13 cellular contexts compared by ENCODE assay signal in the genomic region with DNA sequence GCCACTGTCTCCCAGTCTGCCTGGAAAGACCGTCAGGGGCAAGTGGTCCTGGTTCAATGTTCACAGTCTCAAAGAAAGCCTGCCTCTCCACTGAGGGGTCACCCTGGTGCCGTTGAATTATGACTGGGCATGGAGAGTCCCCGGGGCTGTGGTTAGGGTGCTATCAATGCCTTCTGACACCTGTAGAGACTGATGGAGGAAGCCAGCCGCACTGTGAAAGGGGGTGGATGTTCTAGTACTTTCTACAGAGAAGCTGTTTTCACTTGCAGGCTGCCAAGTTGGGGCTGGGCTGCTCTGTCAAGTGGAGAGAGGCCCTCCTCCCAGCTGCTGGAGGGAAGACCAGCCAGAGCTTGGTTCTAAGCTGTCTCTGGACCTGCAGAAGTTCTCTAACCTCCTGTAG.
A peak's percentile ranks its signal among the peaks of the same experiment; 100 is the strongest.
DNase-seq lines count a peak whose midpoint lies in the region; ATAC-seq, FAIRE-seq and TF ChIP-seq lines count a peak whose summit lies in the region.
"Had no signal": no experiment of that assay in that cellular context is flagged by ENCODE, and none has a peak within 500 bp of the region (broad histone marks: within the 10 kb centered on the region; RNA-seq: fewer than 3 reads in every experiment).

No MANE protein-coding gene starts in this region.

- H3K4me1 ChIP-seq in GM12878 (ENCODE audit: control insufficient read depth, insufficient read depth, low read length) (peaks cover 46% of the 10 kb centered on the region), testis (no peaks in the 10 kb centered on the region)
- H3K4me1 ChIP-seq: heart right ventricle, lower lobe of right lung, upper lobe of right lung had no signal

- TF ChIP-seq CTCF in GM12878 (IDR thresholded peaks at IDR 0.05 in 2 of 3, conservative IDR thresholded peaks at IDR 0.05 in 1 of 3; ENCODE audit: control insufficient read depth in 2 of 3, extremely low read depth in 1 of 3, insufficient read depth in 1 of 3, low read depth in 3 of 3, low read length in 3 of 3) = no peak
- TF ChIP-seq CTCF in testis (IDR thresholded peaks at IDR 0.05) = no peak

- intact Hi-C loops in GM12878 (cut with micrococcal nuclease; ENCODE audit: unreplicated experiment) = loop anchor here (1.0 kb wide), 1 partner anchor 18 kb away; no protein-coding TSS in a partner anchor
- intact Hi-C loops in testis (cut with DNase I; ENCODE audit: low total_unique reads) = no loop called here

- H3K27me3 ChIP-seq in GM12878 (replicated peaks in 1 of 2; ENCODE audit: control insufficient read depth in 2 of 2, insufficient read depth in 2 of 2, low read length in 1 of 2) (no peaks in the 10 kb centered on the region), testis (no peaks in the 10 kb centered on the region)
- H3K27me3 ChIP-seq: heart right ventricle, upper lobe of right lung had no signal

- WGBS in GM12878 (ENCODE audit: insufficient coverage, insufficient replicate concordance, low lambda C conversion rate, missing lambda C conversion rate) = 7% methylated on average over 4 of the region's 4 CpGs
- WGBS in testis, 2 donors = 81 to 83% methylated on average over 2 to 4 of the region's 4 CpGs

- no TSS peak for BruUV-seq in GM12878 (replicated peaks; lab: Mats Ljungman, UMichigan)

- peak; percentile 89 for ATAC-seq in GM18505 (IDR thresholded peaks at IDR 0.05; ENCODE audit: unreplicated experiment)
- ATAC-seq in GM19463 (IDR thresholded peaks at IDR 0.05; ENCODE audit: unreplicated experiment) = peak; percentile 74
- ATAC-seq in HG03025 (IDR thresholded peaks at IDR 0.05; ENCODE audit: low FRiP score, unreplicated experiment) = peak; percentile 69
- peak; percentile 90 for ATAC-seq in GM12878
- ATAC-seq: heart right ventricle, lower lobe of right lung had no signal

- no peaks in the 10 kb centered on the region for H4K20me1 ChIP-seq in GM12878 (ENCODE audit: control insufficient read depth, insufficient read depth)

- H3K4me2 ChIP-seq in GM12878 (ENCODE audit: control insufficient read depth, insufficient read depth) = peak overlapping the region; percentile 28

- FAIRE-seq in GM12878 (lab: Jason Lieb, UNC) = no peak

- in situ Hi-C loops in GM12878 (cut with MboI) = loop anchor here (25.0 kb wide), 1 partner anchor 339 kb away; no protein-coding TSS in a partner anchor

- SMC1A ChIA-PET in GM12878 (lab: Charles Lee; ENCODE audit: uncharacterized antibody, unreplicated experiment) = interaction anchor here (0.8 to 7.6 kb wide), 8 partner anchors 7 to 85 kb away, joined by 3 to 113 read pairs (median 8); no protein-coding TSS in a partner anchor

- TF ChIP-seq POLR2A in GM18505 (IDR thresholded peaks at IDR 0.05; ENCODE audit: borderline replicate concordance, extremely low read depth, insufficient read depth, insufficient read length) = no peak
- no peak for TF ChIP-seq POLR2A in GM12878 (IDR thresholded peaks at IDR 0.05; ENCODE audit: low read depth, low read length)
- no peak for TF ChIP-seq POLR2A in testis (IDR thresholded peaks at IDR 0.05)

- no peak overlapping the region for H3K4me3 ChIP-seq in GM12878
- H3K4me3 ChIP-seq in testis = no peak overlapping the region
- H3K4me3 ChIP-seq: heart right ventricle, lower lobe of right lung, upper lobe of right lung had no signal

- no peak overlapping the region for H3K9ac ChIP-seq in GM12878 (ENCODE audit: control insufficient read depth, insufficient read depth, low read length)

- H3K9me3 ChIP-seq in GM12878 (replicated peaks; ENCODE audit: control insufficient read depth, insufficient read depth, low read length) (no peaks in the 10 kb centered on the region; the same call in 2 of the 3 replicates), testis (no peaks in the 10 kb centered on the region)
- H3K9me3 ChIP-seq: heart right ventricle, lower lobe of right lung, upper lobe of right lung had no signal

- no peak for TF ChIP-seq RAD21 in GM12878 (IDR thresholded peaks at IDR 0.05; ENCODE audit: insufficient read depth, low read depth, low read length)

- H2AFZ ChIP-seq in GM12878 (ENCODE audit: control insufficient read depth, low read depth, low read length) = no peak overlapping the region; the same call in 1 of the 2 replicates

- CTCF ChIA-PET in GM12878 (lab: Yijun Ruan, JAX) = interaction anchor here (1.1 to 1.9 kb wide), 5 partner anchors 17 to 151 kb away, joined by 3 to 5 read pairs (median 3); a partner anchor contains a TSS

- peak; percentile 84 to 90; a peak in 3 of 4 replicates for TF ChIP-seq EP300 in GM12878 (IDR thresholded peaks at IDR 0.05; ENCODE audit: borderline replicate concordance in 1 of 2, control insufficient read depth in 1 of 2, low read depth in 2 of 2, low read length in 2 of 2)

- RAD21 ChIA-PET in GM12878 (lab: Charles Lee; ENCODE audit: unreplicated experiment) = interaction anchor here (0.9 to 5.8 kb wide), 7 partner anchors 7 to 81 kb away, joined by 3 to 57 read pairs (median 8); a partner anchor contains a TSS

- H3K36me3 ChIP-seq in GM12878 (ENCODE audit: control insufficient read depth in 2 of 2, insufficient read depth in 2 of 2, low read length in 1 of 2) (no peaks in the 10 kb centered on the region), testis (ENCODE audit: low read depth, missing control alignments) (no peaks in the 10 kb centered on the region)
- H3K36me3 ChIP-seq: lower lobe of right lung, upper lobe of right lung had no signal

- H3K27ac ChIP-seq in GM12878 (ENCODE audit: control insufficient read depth, insufficient read depth) = peak overlapping the region; percentile 26; the same call in 1 of the 2 replicates
- H3K27ac ChIP-seq in testis = no peak overlapping the region
- H3K27ac ChIP-seq: heart right ventricle, lower lobe of right lung, upper lobe of right lung had no signal

- DNase-seq in GM12878 (ENCODE audit: low read depth, low spot score) (peak; percentile 87), D341Med (ENCODE audit: low spot score) (no peak), testis (no peak), activated gamma-delta T cell treated with Interleukin-2 at 50 U/mL for 16 hours (no peak), NAMALWA (ENCODE audit: low spot score) (no peak)
- DNase-seq: activated CD4-positive, alpha-beta T cell treated with anti-CD3 and anti-CD28 coated beads for 4 hours; dermis blood vessel endothelial cell; heart right ventricle; lower lobe of right lung; upper lobe of right lung had no signal

- H3K79me2 ChIP-seq in GM12878 (ENCODE audit: control insufficient read depth, insufficient read depth, low read length) = no peaks in the 10 kb centered on the region

- POLR2A ChIA-PET in GM12878 (lab: Charles Lee) = interaction anchor here (0.9 to 2.3 kb wide), 6 partner anchors 8 to 147 kb away, joined by 3 to 6 read pairs (median 4); no protein-coding TSS in a partner anchor

TF ChIP-seq in GM12878, 131 proteins besides CTCF, POLR2A, EP300 and RAD21 (continues in another document):
- TF ChIP-seq ATF7 (IDR thresholded peaks at IDR 0.05; ENCODE audit: low read depth) = peak; percentile 70
- TF ChIP-seq PAX5 (IDR thresholded peaks at IDR 0.05; ENCODE audit: borderline replicate concordance, low read depth, low read length) = peak; percentile 90
- TF ChIP-seq CBX5 (IDR thresholded peaks at IDR 0.05; ENCODE audit: low read depth) = 0 out of 2 replicates have a peak, but pooled peaks have one; percentile 19
- peak; percentile 82 for TF ChIP-seq RUNX3 (IDR thresholded peaks at IDR 0.05; ENCODE audit: low read length)
- TF ChIP-seq MEF2A (IDR thresholded peaks at IDR 0.05; ENCODE audit: insufficient read depth, low read depth, low read length) = 0 out of 2 replicates have a peak, but pooled peaks have one; percentile 40
- peak; percentile 72; the same call in 1 of the 2 replicates for TF ChIP-seq CHD2 (IDR thresholded peaks at IDR 0.05; ENCODE audit: borderline replicate concordance, low read depth, low read length)
- TF ChIP-seq BHLHE40 (IDR thresholded peaks at IDR 0.05; ENCODE audit: borderline replicate concordance in 1 of 2, low read depth in 2 of 2, low read length in 1 of 2) = peak; percentile 53 to 80; a peak in 3 of 4 replicates
- 0 out of 2 replicates have a peak, but pooled peaks have one; percentile 41 for TF ChIP-seq ESRRA (IDR thresholded peaks at IDR 0.05; ENCODE audit: low read length)
- peak; percentile 90; the same call in 1 of the 2 replicates for TF ChIP-seq TCF12 (IDR thresholded peaks at IDR 0.05; ENCODE audit: low read depth, low read length)
- no peak for TF ChIP-seq SMARCA5 (IDR thresholded peaks at IDR 0.05)
- TF ChIP-seq, protein P1, sequence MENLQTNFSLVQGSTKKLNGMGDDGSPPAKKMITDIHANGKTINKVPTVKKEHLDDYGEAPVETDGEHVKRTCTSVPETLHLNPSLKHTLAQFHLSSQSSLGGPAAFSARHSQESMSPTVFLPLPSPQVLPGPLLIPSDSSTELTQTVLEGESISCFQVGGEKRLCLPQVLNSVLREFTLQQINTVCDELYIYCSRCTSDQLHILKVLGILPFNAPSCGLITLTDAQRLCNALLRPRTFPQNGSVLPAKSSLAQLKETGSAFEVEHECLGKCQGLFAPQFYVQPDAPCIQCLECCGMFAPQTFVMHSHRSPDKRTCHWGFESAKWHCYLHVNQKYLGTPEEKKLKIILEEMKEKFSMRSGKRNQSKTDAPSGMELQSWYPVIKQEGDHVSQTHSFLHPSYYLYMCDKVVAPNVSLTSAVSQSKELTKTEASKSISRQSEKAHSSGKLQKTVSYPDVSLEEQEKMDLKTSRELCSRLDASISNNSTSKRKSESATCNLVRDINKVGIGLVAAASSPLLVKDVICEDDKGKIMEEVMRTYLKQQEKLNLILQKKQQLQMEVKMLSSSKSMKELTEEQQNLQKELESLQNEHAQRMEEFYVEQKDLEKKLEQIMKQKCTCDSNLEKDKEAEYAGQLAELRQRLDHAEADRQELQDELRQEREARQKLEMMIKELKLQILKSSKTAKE (IDR thresholded peaks at IDR 0.05; ENCODE audit: low read depth, poor library complexity, severe bottlenecking) = peak; percentile 88
- TF ChIP-seq CBFB (IDR thresholded peaks at IDR 0.05; ENCODE audit: low read depth) = no peak
- TF ChIP-seq RBBP5 (conservative IDR thresholded peaks at IDR 0.05) = no peak
- no peak for TF ChIP-seq STAT3 (IDR thresholded peaks at IDR 0.05; ENCODE audit: low read depth, low read length)
- TF ChIP-seq BMI1 (IDR thresholded peaks at IDR 0.05; ENCODE audit: borderline replicate concordance) = peak; percentile 76
- TF ChIP-seq NR2F1 (conservative IDR thresholded peaks at IDR 0.05) = peak; percentile 96
- TF ChIP-seq TBL1XR1 (IDR thresholded peaks at IDR 0.05; ENCODE audit: low read depth, low read length) = 0 out of 2 replicates have a peak, but pooled peaks have one; percentile 58
